Comparison of ENCODE assay signal across 12 cellular contexts in the genomic region with DNA sequence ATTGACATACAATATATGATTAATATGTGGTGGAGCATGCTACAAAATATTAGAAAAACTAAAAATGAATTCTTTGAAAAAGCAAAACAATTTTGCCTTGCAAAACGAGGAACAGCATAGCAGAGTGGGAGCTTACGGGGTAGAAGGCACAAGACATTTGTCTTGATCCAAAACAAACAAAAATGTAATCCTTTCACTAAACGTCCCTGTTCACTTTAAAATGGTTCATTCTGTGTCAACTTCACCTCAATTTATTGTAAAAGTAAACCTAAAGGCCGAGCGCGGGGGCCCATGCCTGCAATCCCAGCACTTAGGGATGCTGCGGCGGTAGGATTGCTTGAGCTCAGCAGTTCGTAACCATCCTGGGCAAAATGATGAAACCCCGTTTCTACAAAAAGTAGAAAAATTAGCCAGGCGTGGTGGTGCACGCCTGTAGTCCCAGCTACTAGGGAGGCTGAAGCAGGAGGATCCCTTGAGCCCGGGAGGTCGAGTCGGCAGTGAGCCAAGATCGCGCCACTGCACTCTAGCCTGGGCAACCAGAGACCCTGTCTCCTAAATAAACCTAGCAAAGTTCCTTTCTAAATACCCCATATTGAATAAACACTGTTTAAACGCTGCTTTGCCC. TPM values are rescaled to one million over a fixed set of nuclear protein-coding genes. Genes with fewer than 3 reads are reported as not detected.
DNase-seq lines count a peak whose midpoint lies in the region; ATAC-seq, FAIRE-seq and TF ChIP-seq lines count a peak whose summit lies in the region.
"Had no signal": no experiment of that assay in that cellular context is flagged by ENCODE, and none has a peak within 500 bp of the region (broad histone marks: within the 10 kb centered on the region; RNA-seq: fewer than 3 reads in every experiment).

No MANE protein-coding gene starts in this region.

- no peaks in the 10 kb centered on the region for H3K9me3 ChIP-seq in CD8-positive, alpha-beta memory T cell (ENCODE audit: low read length)
- H3K9me3 ChIP-seq in H1 (ENCODE audit: insufficient read depth in 2 of 2, low read depth in 1 of 2, low read length in 1 of 2) (no peaks in the 10 kb centered on the region), osteoblast (ENCODE audit: low read depth, low read length) (no peaks in the 10 kb centered on the region)
- H3K9me3 ChIP-seq: upper lobe of left lung had no signal

- H3K27ac Mint-ChIP-seq in CD8-positive, alpha-beta memory T cell, result peak overlapping the region; percentile 36 to 96 (median 94)

- no peak for DNase-seq in CD8-positive, alpha-beta memory T cell
- DNase-seq in NCI-H69 (lab: John Stamatoyannopoulos, UW), result peak; percentile 41
- DNase-seq in H1 (ENCODE audit: low read depth in 1 of 2, low spot score in 2 of 2), result no peak
- DNase-seq in osteoblast (ENCODE audit: insufficient read length, low spot score, missing footprints), result no peak
- DNase-seq in HUDEP-2 (lab: John Stamatoyannopoulos, UW; ENCODE audit: unreplicated experiment in 76 of 76), result no peak
- DNase-seq in NCI-H446 treated with DMSO at 0.1 percent for 48 hours (lab: John Stamatoyannopoulos, UW), result no peak
- DNase-seq: activated CD8-positive, alpha-beta memory T cell treated with anti-CD3 and anti-CD28 coated beads for 24 hours; left cardiac atrium had no signal

- POLR2A ChIA-PET in CD8-positive, alpha-beta memory T cell (lab: Charles Lee), result interaction anchor here (0.5 to 4.8 kb wide), 2 partner anchors 70 to 1307 kb away, joined by 3 to 48 read pairs; partner anchors contain the start of genes APLP2 and FLI1
- POLR2A ChIA-PET in H1 (lab: Charles Lee; ENCODE audit: partially characterized antibody), result interaction anchor here (1.0 to 5.1 kb wide), 7 partner anchors 10 to 70 kb away, joined by 3 to 48 read pairs (median 20); partner anchors contain the start of gene APLP2

- WGBS in H1 (ENCODE audit: extremely low coverage in 1 of 2, insufficient coverage in 1 of 2, insufficient read length in 1 of 2, insufficient replicate concordance in 2 of 2, low coverage in 1 of 2, low lambda C conversion rate in 2 of 2, missing lambda C conversion rate in 1 of 2), 2 experiments, result 92% methylated on average over 18 of the region's 18 CpGs; no CpG with 5 or more reads in 1 of the 2 experiments

- H3K27me3 Mint-ChIP-seq in CD8-positive, alpha-beta memory T cell, result no peaks in the 10 kb centered on the region

- peaks cover 20% of the 10 kb centered on the region for H3K4me1 ChIP-seq in CD8-positive, alpha-beta memory T cell (ENCODE audit: insufficient read depth, low read length)
- peaks cover 0 to 2% (median 0%) of the 10 kb centered on the region in 4 experiments; a peak in 3 of 7 replicates for H3K4me1 ChIP-seq in H1 (replicated peaks in 1 of 4; ENCODE audit: control insufficient read depth in 3 of 4, insufficient read depth in 4 of 4, low read length in 3 of 4)
- peaks cover 13% of the 10 kb centered on the region for H3K4me1 ChIP-seq in osteoblast (ENCODE audit: insufficient read depth, low read length)

- H4K20me1 ChIP-seq in H1 (replicated peaks in 1 of 2; ENCODE audit: control insufficient read depth in 1 of 2, insufficient read depth in 2 of 2, low read length in 2 of 2) (peaks cover 0 to 4% of the 10 kb centered on the region in 2 experiments), osteoblast (ENCODE audit: insufficient read depth, low read length) (peaks cover 3% of the 10 kb centered on the region)

- H3K27ac ChIP-seq in CD8-positive, alpha-beta memory T cell (ENCODE audit: low read depth, low read length), result no peak overlapping the region
- no peak overlapping the region for H3K27ac ChIP-seq in H1 (ENCODE audit: low read depth, low read length)
- peak overlapping the region; percentile 68 for H3K27ac ChIP-seq in osteoblast (ENCODE audit: low read depth, low read length)

- H3K36me3 Mint-ChIP-seq in CD8-positive, alpha-beta memory T cell, result peaks cover 0 to 18% (median 3%) of the 10 kb centered on the region in 3 donors

- H3K4me2 ChIP-seq in H1 (ENCODE audit: insufficient read depth in 1 of 2, low read depth in 2 of 2, low read length in 2 of 2) (peak overlapping the region; percentile 89 to 96; a peak in 3 of 4 replicates), osteoblast (ENCODE audit: insufficient read depth, low read length) (peak overlapping the region; percentile 97)

- H2BK5ac ChIP-seq in H1 (ENCODE audit: low read depth, low read length), result no peak overlapping the region

- H3K14ac ChIP-seq in H1 (ENCODE audit: insufficient read length), result no peak overlapping the region

- peaks cover 16% of the 10 kb centered on the region for H3K23me2 ChIP-seq in H1 (ENCODE audit: low read depth, low read length)

- no peak for TF ChIP-seq EP300 in H1 (IDR thresholded peaks at IDR 0.05; ENCODE audit: borderline replicate concordance in 1 of 2, low read depth in 2 of 2, low read length in 2 of 2)

- H4K5ac ChIP-seq in H1 (ENCODE audit: insufficient read length, low read depth, low read length), result no peak overlapping the region

- H3K56ac ChIP-seq in H1 (replicated peaks; ENCODE audit: insufficient read length, low read depth, low read length), result peak overlapping the region; percentile 30

- H3K23ac ChIP-seq in H1 (ENCODE audit: insufficient read length), result no peak overlapping the region

- TF ChIP-seq CTCF in H1 (IDR thresholded peaks at IDR 0.05; ENCODE audit: control extremely low read depth in 1 of 3, insufficient read depth in 1 of 3, low read depth in 1 of 3, low read length in 3 of 3) (no peak), osteoblast (IDR thresholded peaks at IDR 0.05; ENCODE audit: extremely low read depth, low read depth, low read length) (no peak)

- no peak overlapping the region for H3K4me3 ChIP-seq in CD8-positive, alpha-beta memory T cell (ENCODE audit: low read length)
- peak overlapping the region in 3 of 4 experiments; percentile 75 to 80 (median 79); a peak in 5 of 8 replicates for H3K4me3 ChIP-seq in H1 (ENCODE audit: extremely low read depth in 1 of 4, insufficient read depth in 2 of 4, low read depth in 3 of 4, low read length in 4 of 4)
- H3K4me3 ChIP-seq in osteoblast (ENCODE audit: insufficient read depth, low read length), result peak overlapping the region; percentile 82

- peaks cover 39 to 55% (median 55%) of the 10 kb centered on the region in 3 donors for H3K4me1 Mint-ChIP-seq in CD8-positive, alpha-beta memory T cell

- no peak overlapping the region for H2BK15ac ChIP-seq in H1 (ENCODE audit: low read length)

- no peak for TF ChIP-seq POLR2A in H1 (IDR thresholded peaks at IDR 0.05; ENCODE audit: control extremely low read depth in 1 of 2, low read depth in 2 of 2, low read length in 2 of 2)

- CTCF ChIA-PET in CD8-positive, alpha-beta memory T cell (lab: Charles Lee), result interaction anchor here (1.0 to 4.4 kb wide), 4 partner anchors 18 to 131 kb away, joined by 3 to 20 read pairs (median 11); partner anchors contain the start of gene APLP2
- CTCF ChIA-PET in H1 (lab: Charles Lee; ENCODE audit: partially characterized antibody), result interaction anchor here (0.6 to 1.8 kb wide), 4 partner anchors 9 to 132 kb away, joined by 3 to 9 read pairs (median 3); no protein-coding TSS in a partner anchor

- H3K27me3 ChIP-seq in CD8-positive, alpha-beta memory T cell (ENCODE audit: insufficient read depth, low read length, poor library complexity, severe bottlenecking), result no peaks in the 10 kb centered on the region
- H3K27me3 ChIP-seq in H1 (replicated peaks in 1 of 4; ENCODE audit: control insufficient read depth in 3 of 4, extremely low read depth in 1 of 4, insufficient read depth in 3 of 4, low read length in 3 of 4), result no peaks in the 10 kb centered on the region
- no peaks in the 10 kb centered on the region for H3K27me3 ChIP-seq in osteoblast (ENCODE audit: insufficient read depth, low read length)
- H3K27me3 ChIP-seq: upper lobe of left lung had no signal

- no peak for FAIRE-seq in H1 (lab: Jason Lieb, UNC)

- no peak overlapping the region; the same call in 1 of the 2 replicates for H2AK5ac ChIP-seq in H1 (ENCODE audit: low read depth, low read length)

- H3K18ac ChIP-seq in H1 (ENCODE audit: extremely low read depth, low read length), result no peak overlapping the region

- no peaks in the 10 kb centered on the region for H3K9me3 Mint-ChIP-seq in CD8-positive, alpha-beta memory T cell
- H3K9me3 Mint-ChIP-seq: IgD-negative memory B cell had no signal

- peak overlapping the region; percentile 23; the same call in 1 of the 2 replicates for H4K8ac ChIP-seq in H1 (ENCODE audit: extremely low read depth, insufficient read depth, low read length)

- H3K4ac ChIP-seq in H1 (replicated peaks; ENCODE audit: insufficient read length, low read depth, low read length), result no peak overlapping the region

- no peak overlapping the region for H2BK12ac ChIP-seq in H1 (ENCODE audit: low read depth, low read length)

- peaks cover 4 to 58% of the 10 kb centered on the region in 2 experiments for H3K79me2 ChIP-seq in H1 (ENCODE audit: control insufficient read depth in 1 of 2, insufficient read depth in 2 of 2, low read length in 2 of 2)
- peaks cover 49% of the 10 kb centered on the region for H3K79me2 ChIP-seq in osteoblast (ENCODE audit: insufficient read depth, low read length)

- H3K79me1 ChIP-seq in H1 (ENCODE audit: low read depth, low read length), result no peaks in the 10 kb centered on the region; the same call in 1 of the 2 replicates

- H2BK20ac ChIP-seq in H1 (ENCODE audit: low read length), result no peak overlapping the region

- ATAC-seq in GM19452 (IDR thresholded peaks at IDR 0.05; ENCODE audit: unreplicated experiment) (no peak), GM21390 (IDR thresholded peaks at IDR 0.05; ENCODE audit: unreplicated experiment) (no peak)
- ATAC-seq: left cardiac atrium had no signal

- peak overlapping the region in 6 of 7 donors; percentile 90 to 97 (median 93) for H3K4me3 Mint-ChIP-seq in CD8-positive, alpha-beta memory T cell

- H3K36me3 ChIP-seq in CD8-positive, alpha-beta memory T cell (ENCODE audit: insufficient read depth, low read length), result no peaks in the 10 kb centered on the region
- H3K36me3 ChIP-seq in H1 (ENCODE audit: control insufficient read depth in 2 of 4, insufficient read depth in 4 of 4, low read length in 3 of 4) (no peaks in the 10 kb centered on the region), osteoblast (ENCODE audit: insufficient read depth, low read length) (no peaks in the 10 kb centered on the region)
- H3K36me3 ChIP-seq: upper lobe of left lung had no signal

- H2BK120ac ChIP-seq in H1 (replicated peaks; ENCODE audit: low read depth, low read length), result no peak overlapping the region

- TF ChIP-seq RAD21 in H1 (IDR thresholded peaks at IDR 0.05 in 1 of 2, conservative IDR thresholded peaks at IDR 0.05 in 1 of 2; ENCODE audit: low read depth in 2 of 2, low read length in 2 of 2), result no peak

- H3K9ac ChIP-seq in H1 (replicated peaks in 1 of 4; ENCODE audit: extremely low read depth in 1 of 4, low read depth in 3 of 4, low read length in 3 of 4), result no peak overlapping the region; a peak in 1 of 7 replicates

- no peak overlapping the region for H4K91ac ChIP-seq in H1 (replicated peaks; ENCODE audit: insufficient read length, low read length)

- no peak overlapping the region for H2AFZ ChIP-seq in H1 (ENCODE audit: low read length)
- no peak overlapping the region for H2AFZ ChIP-seq in osteoblast (ENCODE audit: low read length)

RNA-seq across cellular contexts. Expression of gene PRDM10, which starts 2.0 kb away (rescaled TPM):
- total RNA-seq in CD8-positive, alpha-beta memory T cell, result 10 to 100 TPM; 16.0 to 17.7 TPM
- 2.8 TPM for polyA plus RNA-seq in CD8-positive, alpha-beta memory T cell
- total RNA-seq in H1 (2021; fragmentation: NEBNext Ultra II Directional; extraction: Animal tissue kit (Norgen Biotek cat#: 25700)), result 16.0 and 19.2 TPM in 2 replicates
- 15.5 and 20.8 TPM in 2 replicates for polyA plus RNA-seq in H1 (2011; rRNA removed)
- polyA plus RNA-seq in H1 (2011; cell fraction: cytosol; rRNA removed), result 9.2 TPM
- polyA plus RNA-seq in H1 (2011; cell fraction: nucleus; rRNA removed), result 35.9 TPM
- polyA plus RNA-seq in H1 (2012, experiment 1 of 2), result 6.6 to 9.0 TPM (median 7.2 TPM) in 4 replicates
- 0.45 TPM for polyA plus RNA-seq in H1 (2012, experiment 2 of 2)
- 6.9 TPM for polyA plus RNA-seq in H1 (2013, experiment 1 of 2)
- polyA plus RNA-seq in H1 (2013, experiment 2 of 2), result 6.1 TPM
- polyA minus RNA-seq in H1 (2011; rRNA and poly(A)+ RNA removed), result 58.7 and 59.5 TPM in 2 replicates
- polyA minus RNA-seq in H1 (2011; cell fraction: cytosol; rRNA and poly(A)+ RNA removed), result 25.2 TPM
- 20.4 TPM for polyA minus RNA-seq in H1 (2011; cell fraction: nucleus; rRNA and poly(A)+ RNA removed)
- total RNA-seq in osteoblast, result 8.0 and 8.8 TPM in 2 replicates
